ENCODE assay signal across 1 cellular context in genomic region chr7:4794591-4795350, GRCh38.
TF ChIP-seq lines count a peak whose summit lies in the region.

No MANE protein-coding gene starts in this region.

TF ChIP-seq in GM23338, 12 proteins besides CTCF, POLR2A, EP300 and RAD21 (continued from another document):
- TF ChIP-seq ZNF462 (CRISPR knock-in tag; IDR thresholded peaks at IDR 0.05) (no peak), EZH2phosphoT487 (IDR thresholded peaks at IDR 0.05; ENCODE audit: unreplicated experiment) (no peak), ZNF114 (CRISPR knock-in tag; IDR thresholded peaks at IDR 0.05) (no peak), ETS1 (IDR thresholded peaks at IDR 0.05) (no peak), JUNB (IDR thresholded peaks at IDR 0.05; ENCODE audit: unreplicated experiment) (no peak), STAT1 (IDR thresholded peaks at IDR 0.05; ENCODE audit: unreplicated experiment) (no peak)
TF ChIP-seq in GM23338: peak in this region for 0.
